In genomic region chr15:78438595-78439285, GRCh38 we compare ENCODE assay signal across 7 cellular contexts. TPM values are rescaled to one million over a fixed set of nuclear protein-coding genes. Genes with fewer than 3 reads are reported as not detected.
A peak's percentile ranks its signal among the peaks of the same experiment; 100 is the strongest.
DNase-seq lines count a peak whose midpoint lies in the region; ATAC-seq and TF ChIP-seq lines count a peak whose summit lies in the region.

No MANE protein-coding gene starts in this region.

- peak overlapping the region; percentile 95 for H3K4me3 ChIP-seq in SJCRH30

- H3K27ac Mint-ChIP-seq in brain: peak overlapping the region; percentile 96 to 98 (median 97)

- H3K9me3 ChIP-seq in SJCRH30 (replicated peaks): no peaks in the 10 kb centered on the region

- H3K4me1 Mint-ChIP-seq in brain: peaks cover 49% of the 10 kb centered on the region

- no peaks in the 10 kb centered on the region for H3K9me3 Mint-ChIP-seq in brain

- H3K27me3 ChIP-seq in SJCRH30 (no peaks in the 10 kb centered on the region), layer of hippocampus (ENCODE audit: control insufficient read depth, insufficient read depth, low read length) (no peaks in the 10 kb centered on the region)

- H3K4me1 ChIP-seq in SJCRH30: peaks cover 11% of the 10 kb centered on the region

- H3K4me3 Mint-ChIP-seq in brain: peak overlapping the region; percentile 91 to 95 (median 92)

- peaks cover 33% of the 10 kb centered on the region for H3K36me3 Mint-ChIP-seq in brain

- H3K27me3 Mint-ChIP-seq in brain: peaks cover 16% of the 10 kb centered on the region

- H3K27ac ChIP-seq in SJCRH30: peak overlapping the region; percentile 95
- peak overlapping the region; percentile 92 for H3K27ac ChIP-seq in layer of hippocampus (ENCODE audit: low read depth, low read length)

- ATAC-seq in HG02938 (IDR thresholded peaks at IDR 0.05; ENCODE audit: unreplicated experiment) (peak; percentile 22), GM19467 (IDR thresholded peaks at IDR 0.05; ENCODE audit: unreplicated experiment) (no peak)

- TF ChIP-seq CTCF in GM10266 (IDR thresholded peaks at IDR 0.05; ENCODE audit: control insufficient read depth, insufficient read depth, low read depth, missing control alignments): peak; percentile 14
- TF ChIP-seq CTCF in brain (conservative IDR thresholded peaks at IDR 0.05): peak in 1 of 2 experiments; percentile 51

- peaks cover 29% of the 10 kb centered on the region for H3K36me3 ChIP-seq in SJCRH30

- DNase-seq in GM10266 (ENCODE audit: extremely low spot score) (peak; percentile 35), SJCRH30 (peak; percentile 48 to 59)
- DNase-seq in stimulated activated CD8-positive, alpha-beta memory T cell treated with anti-CD3 and anti-CD28 coated beads, Interleukin-12 subunit alpha, Interleukin-12 subunit beta, amount 100 ng/mL, for 1 hour (ENCODE audit: low read depth): peak; percentile 3

RNA-seq across cellular contexts. Expression of gene IREB2, which starts 0.7 kb away (rescaled TPM):
- total RNA-seq in SJCRH30 (2014; rRNA removed; shearing (Covaris generic)): 37.7 and 44.8 TPM in 2 replicates
- polyA plus RNA-seq in brain (ENCODE audit: insufficient read depth, low read depth, low replicate concordance): 12.5 TPM

Comparison
In these comparisons a context has a peak if more than half of its experiments do, and no peak if none do; other contexts are left out.
1. DNase-seq: peak in every context shown above with its lines; median percentile 54 in SJCRH30; 35 in GM10266; 3 in stimulated activated CD8-positive, alpha-beta memory T cell treated with anti-CD3 and anti-CD28 coated beads, Interleukin-12 subunit alpha, Interleukin-12 subunit beta, amount 100 ng/mL, for 1 hour.